Comparison of ENCODE assay signal across 22 cellular contexts in the genomic region with DNA sequence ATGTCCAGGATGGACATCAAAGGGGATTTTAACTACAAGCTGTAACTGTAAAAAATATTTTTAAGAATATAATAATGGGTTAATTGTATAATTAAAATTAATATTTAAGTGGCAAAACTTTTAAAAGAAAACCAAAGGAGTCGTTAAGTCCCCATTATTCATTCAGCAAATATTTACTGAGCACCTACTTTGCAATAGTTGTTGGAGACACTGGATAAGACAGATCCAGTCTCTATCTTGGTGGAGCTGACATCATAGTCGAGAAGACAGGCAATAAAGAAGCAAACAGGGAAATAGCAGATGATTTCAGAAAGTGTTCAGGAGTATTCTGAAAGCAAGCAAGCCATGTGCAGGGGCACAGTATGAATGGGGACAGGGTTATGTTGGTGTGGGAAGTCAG.
A peak's percentile ranks its signal among the peaks of the same experiment; 100 is the strongest.
DNase-seq lines count a peak whose midpoint lies in the region; ATAC-seq, FAIRE-seq and TF ChIP-seq lines count a peak whose summit lies in the region.
"Had no signal": no experiment of that assay in that cellular context is flagged by ENCODE, and none has a peak within 500 bp of the region (broad histone marks: within the 10 kb centered on the region; RNA-seq: fewer than 3 reads in every experiment).

No MANE protein-coding gene starts in this region.

- H4K91ac ChIP-seq in IMR-90 (ENCODE audit: insufficient read depth, low read depth, low read length) (peak overlapping the region; percentile 12), H1 (replicated peaks; ENCODE audit: insufficient read length, low read length) (no peak overlapping the region)

- peak overlapping the region; percentile 42; the same call in 1 of the 2 replicates for H2BK20ac ChIP-seq in IMR-90 (ENCODE audit: low read depth, low read length)
- no peak overlapping the region for H2BK20ac ChIP-seq in H1 (ENCODE audit: low read length)

- no peak overlapping the region for H2BK5ac ChIP-seq in IMR-90 (ENCODE audit: low read depth, low read length, poor library complexity, severe bottlenecking)
- no peak overlapping the region for H2BK5ac ChIP-seq in H1 (ENCODE audit: low read depth, low read length)

- POLR2A ChIA-PET in HepG2 (lab: Yijun Ruan, JAX), result interaction anchor here (0.9 to 2.1 kb wide), 6 partner anchors 8 to 71 kb away, joined by 3 to 9 read pairs (median 5); no protein-coding TSS in a partner anchor
- POLR2A ChIA-PET in IMR-90 (lab: Charles Lee; ENCODE audit: unreplicated experiment), result no interaction called here
- POLR2A ChIA-PET in H1 (lab: Charles Lee; ENCODE audit: partially characterized antibody), result interaction anchor here (0.9 to 2.2 kb wide), 4 partner anchors 9 to 21 kb away, joined by 3 to 6 read pairs (median 4); no protein-coding TSS in a partner anchor

- TF ChIP-seq RAD21 in HepG2 (CRISPR knock-in tag; IDR thresholded peaks at IDR 0.05) (no peak), IMR-90 (IDR thresholded peaks at IDR 0.05; ENCODE audit: low read length) (no peak), H1 (IDR thresholded peaks at IDR 0.05 in 1 of 2, conservative IDR thresholded peaks at IDR 0.05 in 1 of 2; ENCODE audit: low read depth in 2 of 2, low read length in 2 of 2) (no peak)

- no peak overlapping the region for H2BK12ac ChIP-seq in H1 (ENCODE audit: low read depth, low read length)

- FAIRE-seq in HepG2 (lab: Jason Lieb, UNC), result no peak
- no peak for FAIRE-seq in H1 (lab: Jason Lieb, UNC)
- FAIRE-seq: D721Med, G401.6, GM12891, GM19239, H54 had no signal

- no peak for TF ChIP-seq EP300 in HepG2 (IDR thresholded peaks at IDR 0.05; ENCODE audit: low read depth in 2 of 2, low read length in 2 of 2)
- TF ChIP-seq EP300 in HepG2 (CRISPR knock-in tag; IDR thresholded peaks at IDR 0.05; ENCODE audit: borderline replicate concordance), result no peak
- no peak for TF ChIP-seq EP300 in H1 (IDR thresholded peaks at IDR 0.05; ENCODE audit: borderline replicate concordance in 1 of 2, low read depth in 2 of 2, low read length in 2 of 2)

- BruUV-seq in HepG2 (replicated peaks; lab: Mats Ljungman, UMichigan), result no TSS peak
- BruUV-seq in IMR-90 (replicated peaks; lab: Mats Ljungman, UMichigan), result no TSS peak

- TF ChIP-seq POLR2A in HepG2 (IDR thresholded peaks at IDR 0.05; ENCODE audit: insufficient read depth in 1 of 2, low read depth in 2 of 2, low read length in 2 of 2) (no peak), right lobe of liver (IDR thresholded peaks at IDR 0.05) (no peak), IMR-90 (IDR thresholded peaks at IDR 0.05; ENCODE audit: low read depth, low read length) (no peak), H1 (IDR thresholded peaks at IDR 0.05; ENCODE audit: control extremely low read depth in 1 of 2, low read depth in 2 of 2, low read length in 2 of 2) (no peak)

- H3K23ac ChIP-seq in IMR-90 (ENCODE audit: low read depth, low read length) (peak overlapping the region; percentile 49; the same call in 1 of the 2 replicates), H1 (ENCODE audit: insufficient read length) (no peak overlapping the region)

- dilution Hi-C loops in IMR-90 (cut with HindIII; ENCODE audit: low sequenced_read_pairs, unreplicated experiment), result no loop called here

- peak overlapping the region; percentile 58; the same call in 1 of the 2 replicates for H3K4ac ChIP-seq in IMR-90 (ENCODE audit: low read depth, low read length)
- no peak overlapping the region for H3K4ac ChIP-seq in H1 (replicated peaks; ENCODE audit: insufficient read length, low read depth, low read length)

- peak overlapping the region; percentile 61 for H2AK5ac ChIP-seq in IMR-90 (ENCODE audit: low read depth, low read length)
- no peak overlapping the region for H2AK5ac ChIP-seq in H1 (ENCODE audit: low read depth, low read length)

- peak overlapping the region; percentile 75; the same call in 1 of the 2 replicates for H3K14ac ChIP-seq in IMR-90 (replicated peaks; ENCODE audit: low read depth, low read length)
- H3K14ac ChIP-seq in H1 (ENCODE audit: insufficient read length), result no peak overlapping the region

- H3K4me1 ChIP-seq in HepG2 (ENCODE audit: insufficient read depth, low read length), result peaks cover 66% of the 10 kb centered on the region
- peaks cover 0 to 17% (median 7%) of the 10 kb centered on the region in 4 donors for H3K4me1 ChIP-seq in right lobe of liver
- H3K4me1 ChIP-seq in IMR-90 (ENCODE audit: control insufficient read depth, insufficient read depth, low read length), result peaks cover 7% of the 10 kb centered on the region; the same call in 1 of the 2 replicates
- peaks cover 0 to 2% (median 0%) of the 10 kb centered on the region in 4 experiments; a peak in 2 of 7 replicates for H3K4me1 ChIP-seq in H1 (replicated peaks in 1 of 4; ENCODE audit: control insufficient read depth in 3 of 4, insufficient read depth in 4 of 4, low read length in 3 of 4)
- no peaks in the 10 kb centered on the region for H3K4me1 ChIP-seq in smooth muscle cell (ENCODE audit: low read depth)
- H3K4me1 ChIP-seq: BE2C had no signal

- H3K18ac ChIP-seq in IMR-90 (ENCODE audit: low read depth, low read length) (peak overlapping the region; percentile 78; the same call in 1 of the 2 replicates), H1 (ENCODE audit: extremely low read depth, low read length) (no peak overlapping the region)

- H3K9me1 ChIP-seq in IMR-90 (ENCODE audit: insufficient read depth, low read length), result peaks cover 10% of the 10 kb centered on the region; the same call in 1 of the 2 replicates

- H3F3A ChIP-seq in smooth muscle cell (ENCODE audit: low read depth), result peaks cover 6% of the 10 kb centered on the region

- H3K56ac ChIP-seq in IMR-90 (ENCODE audit: extremely low read depth, insufficient read depth, low read length) (no peak overlapping the region), H1 (replicated peaks; ENCODE audit: insufficient read length, low read depth, low read length) (no peak overlapping the region)

- 0 out of 4 replicates have a peak overlapping the region, but pooled peaks of 1 of the 2 experiments have one; percentile 35 for H4K8ac ChIP-seq in IMR-90 (ENCODE audit: low read depth in 2 of 2, low read length in 2 of 2)
- H4K8ac ChIP-seq in H1 (ENCODE audit: extremely low read depth, insufficient read depth, low read length), result no peak overlapping the region

- in situ Hi-C loops in HepG2 (cut with HindIII; ENCODE audit: extremely low pct_ligation_motif_present, low pct_unique_long_range_greater_than_20kb), result no loop called here
- in situ Hi-C loops in IMR-90 (cut with MboI; ENCODE audit: low sequenced_read_pairs), result no loop called here

- H2BK120ac ChIP-seq in IMR-90 (ENCODE audit: low read depth, low read length) (peak overlapping the region; percentile 58; the same call in 1 of the 2 replicates), H1 (replicated peaks; ENCODE audit: low read depth, low read length) (no peak overlapping the region)

- CTCF ChIA-PET in HepG2 (lab: Yijun Ruan, JAX; ENCODE audit: low intra/inter-chr PET ratio, low total read pairs), result no interaction called here
- CTCF ChIA-PET in IMR-90 (lab: Yijun Ruan, JAX), result no interaction called here
- CTCF ChIA-PET in H1 (lab: Charles Lee; ENCODE audit: partially characterized antibody), result interaction anchor here (0.6 to 2.0 kb wide), 7 partner anchors 9 to 208 kb away, joined by 3 to 5 read pairs (median 3); no protein-coding TSS in a partner anchor

- H3K23me2 ChIP-seq in H1 (ENCODE audit: low read depth, low read length), result peaks cover 9% of the 10 kb centered on the region; the same call in 1 of the 2 replicates

- H4K20me1 ChIP-seq in HepG2 (ENCODE audit: insufficient read depth, low read length) (no peaks in the 10 kb centered on the region), IMR-90 (ENCODE audit: insufficient read depth, low read length) (no peaks in the 10 kb centered on the region), H1 (replicated peaks in 1 of 2; ENCODE audit: control insufficient read depth in 1 of 2, insufficient read depth in 2 of 2, low read length in 2 of 2) (no peaks in the 10 kb centered on the region), smooth muscle cell (ENCODE audit: low read depth) (no peaks in the 10 kb centered on the region)

- ATAC-seq in HepG2 (no peak), right lobe of liver (no peak), IMR-90 (ENCODE audit: low read depth) (no peak; the same call in 1 of the 2 replicates)

- no peaks in the 10 kb centered on the region for H3K79me1 ChIP-seq in IMR-90 (ENCODE audit: low read depth in 1 of 2, low read length in 2 of 2)
- H3K79me1 ChIP-seq in H1 (ENCODE audit: low read depth, low read length), result no peaks in the 10 kb centered on the region

- no peak overlapping the region for H3K9ac ChIP-seq in HepG2 (ENCODE audit: insufficient read depth, low read depth, low read length)
- H3K9ac ChIP-seq in IMR-90 (ENCODE audit: low read depth, low read length), result no peak overlapping the region
- H3K9ac ChIP-seq in H1 (replicated peaks in 1 of 4; ENCODE audit: extremely low read depth in 1 of 4, low read depth in 3 of 4, low read length in 3 of 4), result no peak overlapping the region
- no peak overlapping the region for H3K9ac ChIP-seq in smooth muscle cell (ENCODE audit: low read depth)

- H2BK15ac ChIP-seq in IMR-90 (ENCODE audit: low read depth, low read length), result 0 out of 3 replicates have a peak overlapping the region, but pooled peaks have one; percentile 26
- H2BK15ac ChIP-seq in H1 (ENCODE audit: low read length), result 0 out of 2 replicates have a peak overlapping the region, but pooled peaks have one; percentile 8

- no peak overlapping the region for H3K4me2 ChIP-seq in HepG2 (ENCODE audit: low read depth, low read length)
- H3K4me2 ChIP-seq in IMR-90 (ENCODE audit: low read depth, low read length), result no peak overlapping the region
- no peak overlapping the region for H3K4me2 ChIP-seq in H1 (ENCODE audit: insufficient read depth in 1 of 2, low read depth in 2 of 2, low read length in 2 of 2)
- peak overlapping the region; percentile 4 for H3K4me2 ChIP-seq in smooth muscle cell

- H3K27me3 ChIP-seq in HepG2 (ENCODE audit: control insufficient read depth in 1 of 2, insufficient read depth in 2 of 2, low read length in 2 of 2) (peaks cover 0 to 7% of the 10 kb centered on the region in 2 experiments; a peak in 2 of 5 replicates), right lobe of liver (no peaks in the 10 kb centered on the region), IMR-90 (ENCODE audit: control insufficient read depth, insufficient read depth, low read length) (no peaks in the 10 kb centered on the region), H1 (replicated peaks in 1 of 4; ENCODE audit: control insufficient read depth in 3 of 4, extremely low read depth in 1 of 4, insufficient read depth in 3 of 4, low read length in 3 of 4) (no peaks in the 10 kb centered on the region), smooth muscle cell (ENCODE audit: low read depth) (no peaks in the 10 kb centered on the region)
- H3K27me3 ChIP-seq: BE2C had no signal

- H2AK9ac ChIP-seq in IMR-90 (replicated peaks; ENCODE audit: low read depth, low read length, poor library complexity), result no peak overlapping the region

- peak overlapping the region; percentile 66; the same call in 1 of the 2 replicates for H4K5ac ChIP-seq in IMR-90 (ENCODE audit: low read depth, low read length)
- H4K5ac ChIP-seq in H1 (ENCODE audit: insufficient read length, low read depth, low read length), result no peak overlapping the region

- DNase-seq in HepG2 (ENCODE audit: low spot score), result no peak
- no peak for DNase-seq in right lobe of liver
- DNase-seq in IMR-90, result no peak
- no peak for DNase-seq in H1 (ENCODE audit: low read depth in 1 of 2, low spot score in 2 of 2)
- no peak for DNase-seq in smooth muscle cell (lab: John Stamatoyannopoulos, UW; ENCODE audit: unreplicated experiment)
- no peak for DNase-seq in T-helper 9 cell
- no peak for DNase-seq in NCI-H2107 treated with DMSO at 0.1 percent for 48 hours (lab: John Stamatoyannopoulos, UW; ENCODE audit: unreplicated experiment)
- no peak for DNase-seq in NCI-H128 (lab: John Stamatoyannopoulos, UW; ENCODE audit: unreplicated experiment)
- DNase-seq: 8988T; BE2C; C1 segment of cervical spinal cord; CD4-positive, CD25-positive, alpha-beta regulatory T cell; CD8-positive, alpha-beta memory T cell; COR-L47; HCEC 1CT; HFFc6 had no signal

- H2AFZ ChIP-seq in HepG2 (ENCODE audit: low read length) (no peak overlapping the region), IMR-90 (replicated peaks; ENCODE audit: low read length, poor library complexity) (peak overlapping the region; percentile 33), H1 (ENCODE audit: low read length) (no peak overlapping the region), smooth muscle cell (ENCODE audit: low read depth) (no peak overlapping the region)

- H3K36me3 ChIP-seq in HepG2 (replicated peaks in 1 of 2; ENCODE audit: control insufficient read depth in 1 of 2, insufficient read depth in 2 of 2, low read length in 2 of 2), result no peaks in the 10 kb centered on the region
- H3K36me3 ChIP-seq in right lobe of liver, result no peaks in the 10 kb centered on the region
- H3K36me3 ChIP-seq in IMR-90 (ENCODE audit: control insufficient read depth, insufficient read depth, low read length), result no peaks in the 10 kb centered on the region
- no peaks in the 10 kb centered on the region for H3K36me3 ChIP-seq in H1 (ENCODE audit: control insufficient read depth in 2 of 4, insufficient read depth in 4 of 4, low read length in 3 of 4)
- no peaks in the 10 kb centered on the region for H3K36me3 ChIP-seq in smooth muscle cell (ENCODE audit: low read depth)
- H3K36me3 ChIP-seq: BE2C had no signal

- H3K27ac ChIP-seq in HepG2 (ENCODE audit: extremely low read length, insufficient read depth, low read length) (no peak overlapping the region), right lobe of liver (no peak overlapping the region), IMR-90 (ENCODE audit: insufficient read depth, low read length) (no peak overlapping the region), H1 (ENCODE audit: low read depth, low read length) (no peak overlapping the region), smooth muscle cell (ENCODE audit: low read depth) (peak overlapping the region; percentile 77)
- H3K27ac ChIP-seq: HL-60 had no signal

- H3K9me3 ChIP-seq in HepG2 (ENCODE audit: low read length) (peaks cover 7% of the 10 kb centered on the region; the same call in 1 of the 2 replicates), right lobe of liver (no peaks in the 10 kb centered on the region), IMR-90 (ENCODE audit: control insufficient read depth, insufficient read depth, low read length) (no peaks in the 10 kb centered on the region), H1 (ENCODE audit: insufficient read depth in 2 of 2, low read depth in 1 of 2, low read length in 1 of 2) (no peaks in the 10 kb centered on the region; a peak in 1 of 4 replicates), smooth muscle cell (replicated peaks; ENCODE audit: low read depth) (no peaks in the 10 kb centered on the region)
- H3K9me3 ChIP-seq: BE2C had no signal

- no peak for TF ChIP-seq CTCF in HepG2 (CRISPR knock-in tag; IDR thresholded peaks at IDR 0.05)
- TF ChIP-seq CTCF in right lobe of liver (IDR thresholded peaks at IDR 0.05), result no peak
- TF ChIP-seq CTCF in IMR-90 (conservative IDR thresholded peaks at IDR 0.05; ENCODE audit: low read depth, low read length), result no peak
- no peak for TF ChIP-seq CTCF in H1 (IDR thresholded peaks at IDR 0.05; ENCODE audit: control extremely low read depth in 1 of 3, insufficient read depth in 1 of 3, low read depth in 1 of 3, low read length in 3 of 3)
- no peak for TF ChIP-seq CTCF in smooth muscle cell (IDR thresholded peaks at IDR 0.05; ENCODE audit: borderline replicate concordance, insufficient read depth, poor library complexity, severe bottlenecking)

- 2% methylated on average over 2 of the region's 2 CpGs for whole genome bisulfite sequencing in HepG2 (ENCODE audit: low lambda C conversion rate)
- 49% methylated on average over 2 of the region's 2 CpGs for WGBS in right lobe of liver (ENCODE audit: insufficient coverage, low coverage, low lambda C conversion rate, missing lambda C conversion rate)
- 29% methylated on average over 1 of the region's 2 CpGs; no CpG with 5 or more reads in 1 of the 2 experiments for WGBS in IMR-90 (ENCODE audit: extremely low coverage in 2 of 2, insufficient read length in 1 of 2), 2 experiments
- 91% methylated on average over 2 of the region's 2 CpGs; no CpG with 5 or more reads in 1 of the 2 experiments for WGBS in H1 (ENCODE audit: extremely low coverage in 1 of 2, insufficient coverage in 1 of 2, insufficient read length in 1 of 2, insufficient replicate concordance in 2 of 2, low coverage in 1 of 2, low lambda C conversion rate in 2 of 2, missing lambda C conversion rate in 1 of 2), 2 experiments
- WGBS in smooth muscle cell (ENCODE audit: low lambda C conversion rate), result 22% methylated on average over 2 of the region's 2 CpGs

- no peak overlapping the region for H3K4me3 ChIP-seq in HepG2 (replicated peaks in 1 of 3; ENCODE audit: insufficient read depth in 1 of 3, low read depth in 2 of 3, low read length in 3 of 3)
- no peak overlapping the region for H3K4me3 ChIP-seq in right lobe of liver
- H3K4me3 ChIP-seq in IMR-90 (ENCODE audit: insufficient read depth, low read depth, low read length), result no peak overlapping the region
- no peak overlapping the region for H3K4me3 ChIP-seq in H1 (ENCODE audit: extremely low read depth in 1 of 4, insufficient read depth in 2 of 4, low read depth in 3 of 4, low read length in 4 of 4)
- H3K4me3 ChIP-seq in smooth muscle cell, result no peak overlapping the region

- H3K79me2 ChIP-seq in HepG2 (ENCODE audit: insufficient read depth, low read length) (no peaks in the 10 kb centered on the region), H1 (ENCODE audit: control insufficient read depth in 1 of 2, insufficient read depth in 2 of 2, low read length in 2 of 2) (no peaks in the 10 kb centered on the region), smooth muscle cell (ENCODE audit: low read depth) (no peaks in the 10 kb centered on the region)

- intact Hi-C loops in HepG2 (cut with micrococcal nuclease; ENCODE audit: unreplicated experiment), result no loop called here
- intact Hi-C loops in right lobe of liver (cut with DNase I), result no loop called here
- intact Hi-C loops in IMR-90 (cut with micrococcal nuclease), result no loop called here
